ENCODE assay signal across 8 cellular contexts in the genomic region with DNA sequence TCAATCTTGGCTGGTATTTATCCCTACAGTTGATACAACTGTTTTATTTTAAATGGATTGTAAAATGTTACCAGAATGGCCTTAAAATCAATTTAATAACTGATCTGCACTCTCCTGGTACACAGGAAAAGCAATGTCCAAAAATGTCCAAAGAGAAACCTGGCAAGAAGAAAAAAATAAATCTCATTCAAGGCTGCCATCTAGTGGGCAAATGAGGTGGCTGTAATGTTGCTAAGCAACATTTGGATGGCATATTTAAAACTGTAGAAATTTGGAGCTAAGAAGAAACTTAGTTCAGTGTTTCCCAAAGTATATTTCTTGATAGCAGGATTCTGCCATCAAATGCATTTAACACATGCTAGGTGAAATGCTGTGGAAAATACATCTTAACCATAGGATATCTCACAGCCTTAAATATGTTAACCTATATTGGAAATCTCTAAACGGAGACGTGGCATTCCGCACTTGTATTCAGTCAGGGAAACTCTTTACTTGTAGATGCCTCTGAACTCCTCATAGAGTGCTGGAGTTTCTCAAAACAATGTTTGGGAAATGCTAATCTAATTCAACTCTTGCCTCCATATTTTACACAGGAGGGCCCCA.
DNase-seq lines count a peak whose midpoint lies in the region; ATAC-seq and TF ChIP-seq lines count a peak whose summit lies in the region.

No MANE protein-coding gene starts in this region.

- ATAC-seq in GM18868 (IDR thresholded peaks at IDR 0.05; ENCODE audit: unreplicated experiment) (peak; percentile 48), upper lobe of left lung (ENCODE audit: low FRiP score in 2 of 2) (peak in 1 of 2 donors; percentile 58), HG03442 (IDR thresholded peaks at IDR 0.05; ENCODE audit: unreplicated experiment) (no peak)

- H3K9me3 ChIP-seq in Caco-2 = no peaks in the 10 kb centered on the region
- no peaks in the 10 kb centered on the region for H3K9me3 ChIP-seq in upper lobe of left lung

- DNase-seq in Caco-2 (peak in 1 of 2 experiments; percentile 62), NCI-H345 treated with DMSO at 0.1 percent for 48 hours (lab: John Stamatoyannopoulos, UW; ENCODE audit: unreplicated experiment) (peak; percentile 34), brain microvascular endothelial cell (peak; percentile 56), left kidney (ENCODE audit: low read depth, low spot score) (peak; percentile 81), upper lobe of left lung (no peak)
- DNase-seq in activated CD4-positive, CD25-positive, alpha-beta regulatory T cell (lab: John Stamatoyannopoulos, UW) = no peak

- POLR2A ChIA-PET in Caco-2 (lab: Charles Lee) = no interaction called here

- in situ Hi-C loops in brain microvascular endothelial cell (cut with HindIII; ENCODE audit: low pct_ligation_motif_present, low sequenced_read_pairs) = no loop called here

- H3K27ac ChIP-seq in brain microvascular endothelial cell (no peak overlapping the region), upper lobe of left lung (no peak overlapping the region)

- no peak for TF ChIP-seq EP300 in upper lobe of left lung (IDR thresholded peaks at IDR 0.05)

- H3K4me1 Mint-ChIP-seq in Caco-2 (ENCODE audit: low read depth, unreplicated experiment) = peaks cover 9% of the 10 kb centered on the region

- no peak overlapping the region for H3K4me3 ChIP-seq in Caco-2 (ENCODE audit: low read depth, low read length)
- H3K4me3 ChIP-seq in brain microvascular endothelial cell (ENCODE audit: low read depth, low read length) = no peak overlapping the region
- H3K4me3 ChIP-seq in upper lobe of left lung = no peak overlapping the region

- H3K36me3 Mint-ChIP-seq in Caco-2 (ENCODE audit: insufficient read depth, unreplicated experiment) = peaks cover 6% of the 10 kb centered on the region

- intact Hi-C loops in Caco-2 (cut with micrococcal nuclease; ENCODE audit: unreplicated experiment) = loop anchor here (1.0 to 10.0 kb wide), 5 partner anchors 52 to 1397 kb away; partner anchors contain the start of gene WNT5A

- H3K27me3 ChIP-seq in Caco-2 (replicated peaks; ENCODE audit: control insufficient read depth, insufficient read depth, low read length) (no peaks in the 10 kb centered on the region), brain microvascular endothelial cell (replicated peaks) (no peaks in the 10 kb centered on the region), upper lobe of left lung (no peaks in the 10 kb centered on the region)

- TF ChIP-seq CTCF in Caco-2 (IDR thresholded peaks at IDR 0.05; ENCODE audit: insufficient read depth in 1 of 2, low read depth in 1 of 2, low read length in 1 of 2, severe bottlenecking in 1 of 2, unreplicated experiment in 1 of 2) (peak; percentile 63 to 76), brain microvascular endothelial cell (IDR thresholded peaks at IDR 0.05; ENCODE audit: low read depth, low read length, missing control alignments) (peak; percentile 70), upper lobe of left lung (IDR thresholded peaks at IDR 0.05) (peak; percentile 27 to 72 (median 60))

- H3K9me3 Mint-ChIP-seq in Caco-2 (ENCODE audit: unreplicated experiment) = no peaks in the 10 kb centered on the region

- H3K4me1 ChIP-seq in Caco-2 (peaks cover 18% of the 10 kb centered on the region; the same call in 1 of the 2 replicates), upper lobe of left lung (no peaks in the 10 kb centered on the region)

- H3K36me3 ChIP-seq in Caco-2 (ENCODE audit: control insufficient read depth, insufficient read depth, low read length) (no peaks in the 10 kb centered on the region), brain microvascular endothelial cell (replicated peaks) (no peaks in the 10 kb centered on the region), upper lobe of left lung (no peaks in the 10 kb centered on the region)

- WGBS in upper lobe of left lung, 2 donors = 93 to 94% methylated on average over 3 of the region's 3 CpGs

- CTCF ChIA-PET in Caco-2 (lab: Charles Lee) = interaction anchor here (0.6 to 1.4 kb wide), 5 partner anchors 162 to 743 kb away, joined by 3 to 7 read pairs (median 4); no protein-coding TSS in a partner anchor

- H3K4me3 Mint-ChIP-seq in Caco-2 (ENCODE audit: unreplicated experiment) = no peak overlapping the region

- H3K27me3 Mint-ChIP-seq in Caco-2 (ENCODE audit: insufficient read depth, unreplicated experiment) = no peaks in the 10 kb centered on the region

- H3K27ac Mint-ChIP-seq in Caco-2 (ENCODE audit: unreplicated experiment) = no peak overlapping the region

- BruUV-seq in Caco-2 (replicated peaks; lab: Mats Ljungman, UMichigan) = no TSS peak

- no peak for TF ChIP-seq POLR2A in upper lobe of left lung (IDR thresholded peaks at IDR 0.05)

Comparison
In these comparisons a context has a peak if more than half of its experiments do, and no peak if none do; other contexts are left out.
1. DNase-seq: peak in NCI-H345 treated with DMSO at 0.1 percent for 48 hours (single experiment), brain microvascular endothelial cell (single experiment) and left kidney (single experiment); none in upper lobe of left lung (0 of 2) and activated CD4-positive, CD25-positive, alpha-beta regulatory T cell (0 of 4).
2. Peak in every context shown above with its lines, with median percentiles within 50 percentile points of each other: CTCF ChIP-seq.